In genomic region chr20:63457737-63458136, GRCh38 we compare ENCODE assay signal across 10 cellular contexts. TPM values are rescaled to one million over a fixed set of nuclear protein-coding genes. Genes with fewer than 3 reads are reported as not detected.
DNase-seq lines count a peak whose midpoint lies in the region; ATAC-seq and TF ChIP-seq lines count a peak whose summit lies in the region.
"Had no signal": no experiment of that assay in that cellular context is flagged by ENCODE, and none has a peak within 500 bp of the region (broad histone marks: within the 10 kb centered on the region; RNA-seq: fewer than 3 reads in every experiment).

No MANE protein-coding gene starts in this region.

- DNase-seq in 8988T (peak; percentile 98), GM03348 (ENCODE audit: low spot score) (peak; percentile 66), PC-9 (peak; percentile 86 to 87), foreskin keratinocyte (peak; percentile 17 to 58), G401 (ENCODE audit: low spot score) (no peak)
- no peak for DNase-seq in activated T-cell treated with anti-CD3 and anti-CD28 coated beads, Interleukin-2, amount 50 U/mL, for 48 hours
- no peak for DNase-seq in natural killer cell treated with Interleukin-12 subunit alpha and Interleukin-12 subunit beta and Interleukin-15 and Interleukin-18, amount 100 ng/mL, for 72 hours (ENCODE audit: low spot score)
- DNase-seq: activated CD8-positive, alpha-beta memory T cell treated with anti-CD3 and anti-CD28 coated beads, Interleukin-2, amount 10 ng/mL, durations not matched to agents 7 days and 5 days; effector memory CD4-positive, alpha-beta T cell had no signal

- POLR2A ChIA-PET in PC-9 (lab: Charles Lee; ENCODE audit: unreplicated experiment), result no interaction called here

- no peaks in the 10 kb centered on the region for H3K36me3 Mint-ChIP-seq in natural killer cell treated with Interleukin-12 subunit alpha and Interleukin-12 subunit beta and Interleukin-15 and Interleukin-18, amount 100 ng/mL, for 72 hours
- H3K36me3 Mint-ChIP-seq: activated CD8-positive, alpha-beta memory T cell treated with anti-CD3 and anti-CD28 coated beads, Interleukin-2, amount 10 ng/mL, durations not matched to agents 7 days and 5 days had no signal

- H3K36me3 ChIP-seq in PC-9 (ENCODE audit: low read depth), result no peaks in the 10 kb centered on the region

- no peaks in the 10 kb centered on the region for H3K9me3 Mint-ChIP-seq in natural killer cell treated with Interleukin-12 subunit alpha and Interleukin-12 subunit beta and Interleukin-15 and Interleukin-18, amount 100 ng/mL, for 72 hours

- H3K27ac ChIP-seq in PC-9 (no peak overlapping the region), foreskin keratinocyte (no peak overlapping the region)

- no peaks in the 10 kb centered on the region for H4K20me1 ChIP-seq in PC-9 (ENCODE audit: insufficient read depth)

- H3K9me2 ChIP-seq in PC-9 (ENCODE audit: insufficient read depth), result no peaks in the 10 kb centered on the region

- CTCF ChIA-PET in PC-9 (lab: Charles Lee), result interaction anchor here (0.9 kb wide), 1 partner anchor 58 kb away, joined by 3 read pairs; no protein-coding TSS in a partner anchor

- in situ Hi-C loops in G401 (cut with HindIII; ENCODE audit: low sequenced_read_pairs), result no loop called here

- H3K4me1 ChIP-seq in PC-9 (replicated peaks; ENCODE audit: insufficient read depth) (peaks cover 12% of the 10 kb centered on the region), foreskin keratinocyte (no peaks in the 10 kb centered on the region)

- intact Hi-C loops in PC-9 (cut with micrococcal nuclease; ENCODE audit: unreplicated experiment), result no loop called here

- no peak overlapping the region for H3K4me3 Mint-ChIP-seq in natural killer cell treated with Interleukin-12 subunit alpha and Interleukin-12 subunit beta and Interleukin-15 and Interleukin-18, amount 100 ng/mL, for 72 hours
- H3K4me3 Mint-ChIP-seq: activated CD8-positive, alpha-beta memory T cell treated with anti-CD3 and anti-CD28 coated beads, Interleukin-2, amount 10 ng/mL, durations not matched to agents 7 days and 5 days had no signal

- H3K4me2 ChIP-seq in PC-9, result peak overlapping the region; percentile 35

- no peak overlapping the region for H3K4me3 ChIP-seq in PC-9

- H3K27ac Mint-ChIP-seq in natural killer cell treated with Interleukin-12 subunit alpha and Interleukin-12 subunit beta and Interleukin-15 and Interleukin-18, amount 100 ng/mL, for 72 hours, result no peak overlapping the region
- H3K27ac Mint-ChIP-seq: activated CD8-positive, alpha-beta memory T cell treated with anti-CD3 and anti-CD28 coated beads, Interleukin-2, amount 10 ng/mL, durations not matched to agents 7 days and 5 days had no signal

- no TSS peak for BruUV-seq in PC-9 (replicated peaks; lab: Mats Ljungman, UMichigan)

- no peak overlapping the region for H2AFZ ChIP-seq in PC-9

- H3K4me1 Mint-ChIP-seq in natural killer cell treated with Interleukin-12 subunit alpha and Interleukin-12 subunit beta and Interleukin-15 and Interleukin-18, amount 100 ng/mL, for 72 hours (ENCODE audit: low read depth in 2 of 2), result no peaks in the 10 kb centered on the region
- H3K4me1 Mint-ChIP-seq: activated CD8-positive, alpha-beta memory T cell treated with anti-CD3 and anti-CD28 coated beads, Interleukin-2, amount 10 ng/mL, durations not matched to agents 7 days and 5 days had no signal

- H3F3A ChIP-seq in PC-9 (ENCODE audit: insufficient read depth, low read depth), result peaks cover 6% of the 10 kb centered on the region; the same call in 1 of the 2 replicates

- H3K27me3 ChIP-seq in PC-9 (ENCODE audit: insufficient read depth, low read depth) (peaks cover 61% of the 10 kb centered on the region), foreskin keratinocyte (peaks cover 28% of the 10 kb centered on the region)

- no peaks in the 10 kb centered on the region for H3K79me2 ChIP-seq in PC-9 (ENCODE audit: low read depth)

- no peak for TF ChIP-seq CTCF in PC-9 (conservative IDR thresholded peaks at IDR 0.05)
- TF ChIP-seq CTCF in foreskin keratinocyte (conservative IDR thresholded peaks at IDR 0.05), result no peak

- H3K9me3 ChIP-seq in PC-9 (ENCODE audit: insufficient read depth, low read depth), result no peaks in the 10 kb centered on the region

- H3K27me3 Mint-ChIP-seq in natural killer cell treated with Interleukin-12 subunit alpha and Interleukin-12 subunit beta and Interleukin-15 and Interleukin-18, amount 100 ng/mL, for 72 hours, result peaks cover 4 to 18% of the 10 kb centered on the region in 2 donors

- ATAC-seq in foreskin keratinocyte (peak; percentile 53), GM21786 (IDR thresholded peaks at IDR 0.05; ENCODE audit: unreplicated experiment) (no peak)
- no peak for ATAC-seq in natural killer cell treated with Interleukin-12 subunit alpha and Interleukin-12 subunit beta and Interleukin-15 and Interleukin-18, amount 100 ng/mL, for 72 hours
- ATAC-seq: activated CD8-positive, alpha-beta memory T cell treated with anti-CD3 and anti-CD28 coated beads, Interleukin-2, amount 10 ng/mL, durations not matched to agents 7 days and 5 days had no signal

RNA-seq across cellular contexts. Expression of gene KCNQ2, which starts 14.7 kb away (rescaled TPM):
- total RNA-seq in PC-9 (2021) (0.30 TPM in 1 of 2 replicates, not detected in the other), foreskin keratinocyte (not detected in 2 replicates)
- polyA plus RNA-seq in foreskin keratinocyte, result not detected in 2 replicates
- 133 and 160 TPM in 2 replicates for total RNA-seq in G401 (2014; rRNA removed; shearing (Covaris generic))
- not detected for total RNA-seq in natural killer cell treated with Interleukin-12 subunit alpha and Interleukin-12 subunit beta and Interleukin-15 and Interleukin-18, amount 100 ng/mL, for 72 hours

RNA-seq across cellular contexts. Expression of gene EEF1A2, which starts 41.1 kb away (rescaled TPM):
- total RNA-seq in PC-9 (2021) (75.2 and 90.2 TPM in 2 replicates), foreskin keratinocyte (0.04 TPM in 1 of 2 replicates, not detected in the other)
- 0.08 and 0.09 TPM in 2 replicates for polyA plus RNA-seq in foreskin keratinocyte
- total RNA-seq in G401 (2014; rRNA removed; shearing (Covaris generic)), result 47.5 and 58.1 TPM in 2 replicates
- total RNA-seq in natural killer cell treated with Interleukin-12 subunit alpha and Interleukin-12 subunit beta and Interleukin-15 and Interleukin-18, amount 100 ng/mL, for 72 hours, result 1 to 10 TPM; 3.1 to 6.1 TPM

Comparison
In these comparisons a context has a peak if more than half of its experiments do, and no peak if none do; other contexts are left out.
1. DNase-seq: peak in 8988T (single experiment), GM03348 (single experiment), PC-9 (2 of 2) and foreskin keratinocyte (2 of 2); none in activated T-cell treated with anti-CD3 and anti-CD28 coated beads, Interleukin-2, amount 50 U/mL, for 48 hours (0 of 2), G401 (single experiment) and natural killer cell treated with Interleukin-12 subunit alpha and Interleukin-12 subunit beta and Interleukin-15 and Interleukin-18, amount 100 ng/mL, for 72 hours (single experiment).
2. RNA of gene KCNQ2, which starts 14.7 kb away (total RNA-seq): 133 to 160 TPM in G401; not detected in natural killer cell treated with Interleukin-12 subunit alpha and Interleukin-12 subunit beta and Interleukin-15 and Interleukin-18, amount 100 ng/mL, for 72 hours, 0.30 TPM in PC-9 and not detected in foreskin keratinocyte; every median in the first group is over 10 times any median in the second.